Comparison of ENCODE assay signal across 14 cellular contexts in genomic region chr12:11836964-11837286, GRCh38.
DNase-seq lines count a peak whose midpoint lies in the region; ATAC-seq and TF ChIP-seq lines count a peak whose summit lies in the region.
"Had no signal": no experiment of that assay in that cellular context is flagged by ENCODE, and none has a peak within 500 bp of the region (broad histone marks: within the 10 kb centered on the region; RNA-seq: fewer than 3 reads in every experiment).

No MANE protein-coding gene starts in this region.

- H3K4me2 ChIP-seq in IMR-90 (ENCODE audit: low read depth, low read length): no peak overlapping the region

- TF ChIP-seq CTCF in IMR-90 (conservative IDR thresholded peaks at IDR 0.05; ENCODE audit: low read depth, low read length) (no peak), adrenal gland (IDR thresholded peaks at IDR 0.05) (no peak), prostate gland (IDR thresholded peaks at IDR 0.05) (no peak)

- H3K36me3 Mint-ChIP-seq in stimulated activated naive B cell treated with anti-CD40 and anti-IgM and Interleukin-4, amounts not matched to agents 10 μg/mL and 1 μg/mL and 100 μg/mL, for 72 hours: peaks cover 37 to 57% of the 10 kb centered on the region in 2 donors

- dilution Hi-C loops in IMR-90 (cut with HindIII; ENCODE audit: low sequenced_read_pairs, unreplicated experiment): no loop called here

- no peak overlapping the region for H4K5ac ChIP-seq in IMR-90 (ENCODE audit: low read depth, low read length)

- H3K9me3 ChIP-seq in IMR-90 (ENCODE audit: control insufficient read depth, insufficient read depth, low read length) (no peaks in the 10 kb centered on the region), adrenal gland (replicated peaks in 1 of 3) (no peaks in the 10 kb centered on the region), prostate gland (no peaks in the 10 kb centered on the region)

- no peak overlapping the region for H2AK9ac ChIP-seq in IMR-90 (replicated peaks; ENCODE audit: low read depth, low read length, poor library complexity)

- no peak overlapping the region for H3K14ac ChIP-seq in IMR-90 (replicated peaks; ENCODE audit: low read depth, low read length)

- TF ChIP-seq RAD21 in IMR-90 (IDR thresholded peaks at IDR 0.05; ENCODE audit: low read length): no peak

- no peak overlapping the region for H2BK20ac ChIP-seq in IMR-90 (ENCODE audit: low read depth, low read length)

- H2BK120ac ChIP-seq in IMR-90 (ENCODE audit: low read depth, low read length): no peak overlapping the region

- no peak for ATAC-seq in IMR-90 (ENCODE audit: low read depth)
- no peak for ATAC-seq in stimulated activated naive B cell treated with anti-CD40 and anti-IgM and Interleukin-4, amounts not matched to agents 10 μg/mL and 1 μg/mL and 100 μg/mL, for 72 hours (replicated peaks)

- no peak overlapping the region for H3K18ac ChIP-seq in IMR-90 (ENCODE audit: low read depth, low read length)

- H2BK5ac ChIP-seq in IMR-90 (ENCODE audit: low read depth, low read length, poor library complexity, severe bottlenecking): no peak overlapping the region

- H3K27ac Mint-ChIP-seq in stimulated activated naive B cell treated with anti-CD40 and anti-IgM and Interleukin-4, amounts not matched to agents 10 μg/mL and 1 μg/mL and 100 μg/mL, for 72 hours: peak overlapping the region; percentile 95

- H3K79me1 ChIP-seq in IMR-90 (ENCODE audit: low read depth in 1 of 2, low read length in 2 of 2): peaks cover 27 to 57% of the 10 kb centered on the region in 2 experiments

- peak overlapping the region; percentile 31; the same call in 1 of the 2 replicates for H2AK5ac ChIP-seq in IMR-90 (ENCODE audit: low read depth, low read length)

- no peaks in the 10 kb centered on the region for H3K27me3 Mint-ChIP-seq in stimulated activated naive B cell treated with anti-CD40 and anti-IgM and Interleukin-4, amounts not matched to agents 10 μg/mL and 1 μg/mL and 100 μg/mL, for 72 hours

- no peak overlapping the region for H2AFZ ChIP-seq in IMR-90 (replicated peaks; ENCODE audit: low read length, poor library complexity)

- no peak overlapping the region for H3K9ac ChIP-seq in IMR-90 (ENCODE audit: low read depth, low read length)

- H3K4me3 Mint-ChIP-seq in stimulated activated naive B cell treated with anti-CD40 and anti-IgM and Interleukin-4, amounts not matched to agents 10 μg/mL and 1 μg/mL and 100 μg/mL, for 72 hours: peak overlapping the region in 1 of 2 donors; percentile 58

- no peak overlapping the region for H2BK15ac ChIP-seq in IMR-90 (ENCODE audit: low read depth, low read length)

- peaks cover 65 to 85% of the 10 kb centered on the region in 2 donors for H3K4me1 Mint-ChIP-seq in stimulated activated naive B cell treated with anti-CD40 and anti-IgM and Interleukin-4, amounts not matched to agents 10 μg/mL and 1 μg/mL and 100 μg/mL, for 72 hours

- H4K8ac ChIP-seq in IMR-90 (ENCODE audit: low read depth in 2 of 2, low read length in 2 of 2): no peak overlapping the region; a peak in 1 of 4 replicates

- H3K4me1 ChIP-seq in IMR-90 (ENCODE audit: control insufficient read depth, insufficient read depth, low read length) (peaks cover 11% of the 10 kb centered on the region), adrenal gland (replicated peaks in 1 of 2) (peaks cover 41 to 87% of the 10 kb centered on the region in 2 donors), prostate gland (replicated peaks) (peaks cover 3% of the 10 kb centered on the region)

- intact Hi-C loops in IMR-90 (cut with micrococcal nuclease): no loop called here
- intact Hi-C loops in adrenal gland (cut with DNase I): no loop called here
- intact Hi-C loops in head of caudate nucleus (cut with DNase I): loop anchor here (10.0 kb wide), 1 partner anchor 72 kb away; no protein-coding TSS in a partner anchor
- intact Hi-C loops in prostate gland (cut with DNase I): no loop called here

- H3K36me3 ChIP-seq in IMR-90 (ENCODE audit: control insufficient read depth, insufficient read depth, low read length): peaks cover 7% of the 10 kb centered on the region
- peaks cover 0 to 6% of the 10 kb centered on the region in 2 donors for H3K36me3 ChIP-seq in adrenal gland (replicated peaks in 1 of 2)
- no peaks in the 10 kb centered on the region for H3K36me3 ChIP-seq in prostate gland

- no peak overlapping the region for H3K4ac ChIP-seq in IMR-90 (ENCODE audit: low read depth, low read length)

- H3K27me3 ChIP-seq in IMR-90 (ENCODE audit: control insufficient read depth, insufficient read depth, low read length) (no peaks in the 10 kb centered on the region), adrenal gland (no peaks in the 10 kb centered on the region), prostate gland (replicated peaks; ENCODE audit: insufficient read depth) (no peaks in the 10 kb centered on the region)

- in situ Hi-C loops in IMR-90 (cut with MboI; ENCODE audit: low sequenced_read_pairs): no loop called here

- POLR2A ChIA-PET in IMR-90 (lab: Charles Lee; ENCODE audit: unreplicated experiment): no interaction called here

- DNase-seq in NCI-H345 (lab: John Stamatoyannopoulos, UW) (peak; percentile 17), NCI-H345 treated with DMSO at 0.1 percent for 48 hours (lab: John Stamatoyannopoulos, UW; ENCODE audit: unreplicated experiment) (no peak), IMR-90 (no peak), adrenal gland (peak in 1 of 7 donors; percentile 50), head of caudate nucleus (no peak), KG1 (lab: John Stamatoyannopoulos, UW) (no peak), prostate gland (ENCODE audit: low spot score) (no peak)
- no peak for DNase-seq in stimulated activated naive B cell treated with anti-CD40 and anti-IgM and Interleukin-4, amounts not matched to agents 10 μg/mL and 1 μg/mL and 100 μg/mL, for 72 hours
- DNase-seq: activated CD4-positive, CD25-positive, alpha-beta regulatory T cell treated with anti-CD3 and anti-CD28 coated beads, Interleukin-2, amount 50 U/mL, for 72 hours; COR-L47; NCI-H1436 treated with DMSO at 0.1 percent for 48 hours; NCI-H774 had no signal

- H3K4me3 ChIP-seq in IMR-90 (ENCODE audit: insufficient read depth, low read depth, low read length): no peak overlapping the region
- no peak overlapping the region for H3K4me3 ChIP-seq in adrenal gland
- H3K4me3 ChIP-seq in prostate gland: no peak overlapping the region
- H3K4me3 ChIP-seq: SK-N-MC had no signal

- no TSS peak for BruUV-seq in IMR-90 (replicated peaks; lab: Mats Ljungman, UMichigan)

- CTCF ChIA-PET in IMR-90 (lab: Yijun Ruan, JAX): no interaction called here

- no peaks in the 10 kb centered on the region; the same call in 1 of the 2 replicates for H4K20me1 ChIP-seq in IMR-90 (ENCODE audit: insufficient read depth, low read length)

- no peak overlapping the region for H3K56ac ChIP-seq in IMR-90 (ENCODE audit: extremely low read depth, insufficient read depth, low read length)

- TF ChIP-seq POLR2A in IMR-90 (IDR thresholded peaks at IDR 0.05; ENCODE audit: low read depth, low read length): no peak
- no peak for TF ChIP-seq POLR2A in adrenal gland (IDR thresholded peaks at IDR 0.05)
- no peak for TF ChIP-seq POLR2A in prostate gland (IDR thresholded peaks at IDR 0.05)

- peaks cover 14% of the 10 kb centered on the region; the same call in 1 of the 2 replicates for H3K9me1 ChIP-seq in IMR-90 (ENCODE audit: insufficient read depth, low read length)

- no CpG with 5 or more reads among the region's 3 CpGs for WGBS in IMR-90 (ENCODE audit: extremely low coverage in 2 of 2, insufficient read length in 1 of 2), 2 experiments
- 66 to 70% (median 67%) methylated on average over 3 of the region's 3 CpGs for WGBS in adrenal gland, 4 donors
- 76% methylated on average over 3 of the region's 3 CpGs for WGBS in prostate gland

- H4K91ac ChIP-seq in IMR-90 (ENCODE audit: insufficient read depth, low read depth, low read length): no peak overlapping the region

- 0 out of 2 replicates have a peak overlapping the region, but pooled peaks have one; percentile 6 for H3K23ac ChIP-seq in IMR-90 (ENCODE audit: low read depth, low read length)

- H3K9me3 Mint-ChIP-seq in stimulated activated naive B cell treated with anti-CD40 and anti-IgM and Interleukin-4, amounts not matched to agents 10 μg/mL and 1 μg/mL and 100 μg/mL, for 72 hours: no peaks in the 10 kb centered on the region

- H3K27ac ChIP-seq in IMR-90 (ENCODE audit: insufficient read depth, low read length): no peak overlapping the region
- peak overlapping the region in 4 of 5 donors; percentile 11 to 88 (median 48) for H3K27ac ChIP-seq in adrenal gland
- H3K27ac ChIP-seq in prostate gland: no peak overlapping the region
- H3K27ac ChIP-seq: 22Rv1, SK-N-MC had no signal

TF ChIP-seq in IMR-90, 13 proteins besides CTCF, POLR2A, EP300 and RAD21:
- no peak for TF ChIP-seq FOS (IDR thresholded peaks at IDR 0.05; ENCODE audit: low read depth, low read length)
- no peak for TF ChIP-seq CHD1 (IDR thresholded peaks at IDR 0.05; ENCODE audit: low read depth, low read length)
- TF ChIP-seq RFX5 (IDR thresholded peaks at IDR 0.05; ENCODE audit: low read depth, low read length): no peak
- no peak for TF ChIP-seq ELK1 (IDR thresholded peaks at IDR 0.05; ENCODE audit: borderline replicate concordance, low read depth, low read length)
- no peak for TF ChIP-seq USF2 (IDR thresholded peaks at IDR 0.05; ENCODE audit: low read depth, low read length)
- TF ChIP-seq MAZ (IDR thresholded peaks at IDR 0.05; ENCODE audit: borderline replicate concordance, low read depth, low read length): no peak
- TF ChIP-seq BHLHE40 (IDR thresholded peaks at IDR 0.05; ENCODE audit: low read depth, low read length): no peak
- TF ChIP-seq CEBPB (IDR thresholded peaks at IDR 0.05; ENCODE audit: low read depth, low read length): no peak

Comparison
In these comparisons a context has a peak if more than half of its experiments do, and no peak if none do; other contexts are left out.
1. H3K27ac ChIP-seq: peak in adrenal gland (4 of 5); none in IMR-90 (single experiment) and prostate gland (0 of 2).